Comparison of ENCODE assay signal across 21 cellular contexts in genomic region chr2:33177627-33178026, GRCh38.
DNase-seq lines count a peak whose midpoint lies in the region; ATAC-seq, FAIRE-seq and TF ChIP-seq lines count a peak whose summit lies in the region.
"Had no signal": no experiment of that assay in that cellular context is flagged by ENCODE, and none has a peak within 500 bp of the region (broad histone marks: within the 10 kb centered on the region; RNA-seq: fewer than 3 reads in every experiment).

No MANE protein-coding gene starts in this region.

- no peak overlapping the region for H2AK9ac ChIP-seq in IMR-90 (replicated peaks; ENCODE audit: low read depth, low read length, poor library complexity)

- peak overlapping the region; percentile 34 for H2BK120ac ChIP-seq in IMR-90 (ENCODE audit: low read depth, low read length)

- CTCF ChIA-PET in AG04450 (lab: Charles Lee) (no interaction called here), IMR-90 (lab: Yijun Ruan, JAX) (no interaction called here)

- in situ Hi-C loops in IMR-90 (cut with MboI; ENCODE audit: low sequenced_read_pairs): no loop called here

- H3K36me3 ChIP-seq in IMR-90 (ENCODE audit: control insufficient read depth, insufficient read depth, low read length) (peaks cover 12% of the 10 kb centered on the region), astrocyte (ENCODE audit: insufficient read depth, low read length) (peaks cover 4% of the 10 kb centered on the region), thyroid gland (no peaks in the 10 kb centered on the region), breast epithelium (no peaks in the 10 kb centered on the region)

- H4K8ac ChIP-seq in IMR-90 (ENCODE audit: low read depth in 2 of 2, low read length in 2 of 2): peak overlapping the region in 1 of 2 experiments; percentile 14; a peak in 2 of 4 replicates

- intact Hi-C loops in IMR-90 (cut with micrococcal nuclease): no loop called here
- intact Hi-C loops in thyroid gland (cut with DNase I): no loop called here
- intact Hi-C loops in breast epithelium (cut with DNase I; ENCODE audit: low total_unique reads): no loop called here

- no peaks in the 10 kb centered on the region for H3K27me3 Mint-ChIP-seq in astrocyte (ENCODE audit: low read depth, unreplicated experiment)
- H3K27me3 Mint-ChIP-seq: CD4-positive, alpha-beta memory T cell had no signal

- dilution Hi-C loops in IMR-90 (cut with HindIII; ENCODE audit: low sequenced_read_pairs, unreplicated experiment): no loop called here

- no peak overlapping the region for H2BK20ac ChIP-seq in IMR-90 (ENCODE audit: low read depth, low read length)

- no peaks in the 10 kb centered on the region for H3K4me1 Mint-ChIP-seq in astrocyte (ENCODE audit: low read depth, unreplicated experiment)
- H3K4me1 Mint-ChIP-seq: CD4-positive, alpha-beta memory T cell; GM23338 had no signal

- H2AK5ac ChIP-seq in IMR-90 (ENCODE audit: low read depth, low read length): no peak overlapping the region

- no peak for DNase-seq in AG04450 (ENCODE audit: low read depth, low spot score)
- DNase-seq in IMR-90: peak; percentile 62
- peak; percentile 41 for DNase-seq in astrocyte (ENCODE audit: low read depth)
- DNase-seq in stimulated activated CD4-positive, alpha-beta T cell treated with anti-CD3 and anti-CD28 coated beads, Interleukin-15, amount 100 ng/mL, for 24 hours: no peak
- no peak for DNase-seq in thyroid gland
- DNase-seq in breast epithelium (ENCODE audit: low spot score in 2 of 2): no peak
- DNase-seq: 8988T; ACHN; C1 segment of cervical spinal cord; Calu3; CD4-positive, alpha-beta memory T cell; COR-L47; DMS53; DMS79 treated with DMSO at 0.1 percent for 48 hours; GF-D8; H9; HFFc6 had no signal

- H3K14ac ChIP-seq in IMR-90 (replicated peaks; ENCODE audit: low read depth, low read length): 0 out of 2 replicates have a peak overlapping the region, but pooled peaks have one; percentile 19

- no peak overlapping the region for H2BK15ac ChIP-seq in IMR-90 (ENCODE audit: low read depth, low read length)

- H4K91ac ChIP-seq in IMR-90 (ENCODE audit: insufficient read depth, low read depth, low read length): no peak overlapping the region

- H3K9ac ChIP-seq in IMR-90 (ENCODE audit: low read depth, low read length) (no peak overlapping the region), astrocyte (ENCODE audit: low read length) (no peak overlapping the region)

- H3K36me3 Mint-ChIP-seq in astrocyte (ENCODE audit: low read depth, unreplicated experiment): peaks cover 1% of the 10 kb centered on the region
- H3K36me3 Mint-ChIP-seq: CD4-positive, alpha-beta memory T cell had no signal

- no peak overlapping the region; the same call in 1 of the 2 replicates for H3K23ac ChIP-seq in IMR-90 (ENCODE audit: low read depth, low read length)

- H3K18ac ChIP-seq in IMR-90 (ENCODE audit: low read depth, low read length): peak overlapping the region; percentile 20; the same call in 1 of the 2 replicates

- H3K27ac Mint-ChIP-seq in astrocyte (ENCODE audit: unreplicated experiment): peak overlapping the region; percentile 29
- H3K27ac Mint-ChIP-seq: CD4-positive, alpha-beta memory T cell; GM23338; HFFc6 had no signal

- WGBS in IMR-90 (ENCODE audit: extremely low coverage in 2 of 2, insufficient read length in 1 of 2), 2 experiments: no CpG with 5 or more reads among the region's 1 CpG
- WGBS in thyroid gland, 2 donors: 0 to 100% methylated on average over 1 of the region's 1 CpG

- no peak for TF ChIP-seq RAD21 in IMR-90 (IDR thresholded peaks at IDR 0.05; ENCODE audit: low read length)

- H4K5ac ChIP-seq in IMR-90 (ENCODE audit: low read depth, low read length): peak overlapping the region; percentile 38; the same call in 1 of the 2 replicates

- no peak overlapping the region for H3K56ac ChIP-seq in IMR-90 (ENCODE audit: extremely low read depth, insufficient read depth, low read length)

- BruUV-seq in IMR-90 (replicated peaks; lab: Mats Ljungman, UMichigan): no TSS peak

- no peak for FAIRE-seq in astrocyte (lab: Jason Lieb, UNC)
- FAIRE-seq: A549, GM12891, GM18507 had no signal

- no peak overlapping the region for H3K4me2 ChIP-seq in IMR-90 (ENCODE audit: low read depth, low read length)
- H3K4me2 ChIP-seq in astrocyte (ENCODE audit: low read length): no peak overlapping the region
- H3K4me2 ChIP-seq: A549, GM23338 had no signal

- H3K79me2 ChIP-seq in astrocyte (ENCODE audit: insufficient read depth, low read length): peaks cover 55% of the 10 kb centered on the region

- H2BK5ac ChIP-seq in IMR-90 (ENCODE audit: low read depth, low read length, poor library complexity, severe bottlenecking): peak overlapping the region; percentile 27

- H3K9me1 ChIP-seq in IMR-90 (ENCODE audit: insufficient read depth, low read length): peaks cover 10% of the 10 kb centered on the region

- POLR2A ChIA-PET in AG04450 (lab: Yijun Ruan, JAX): interaction anchor here (1.2 kb wide), 1 partner anchor 34 kb away, joined by 3 read pairs; no protein-coding TSS in a partner anchor
- POLR2A ChIA-PET in IMR-90 (lab: Charles Lee; ENCODE audit: unreplicated experiment): no interaction called here

- no peak for TF ChIP-seq CTCF in AG04450 (IDR thresholded peaks at IDR 0.05; ENCODE audit: low read depth, low read length)
- no peak for TF ChIP-seq CTCF in IMR-90 (conservative IDR thresholded peaks at IDR 0.05; ENCODE audit: low read depth, low read length)
- no peak for TF ChIP-seq CTCF in astrocyte (IDR thresholded peaks at IDR 0.05; ENCODE audit: insufficient read depth, low read depth, low read length)
- TF ChIP-seq CTCF in thyroid gland (IDR thresholded peaks at IDR 0.05): no peak
- TF ChIP-seq CTCF in breast epithelium (IDR thresholded peaks at IDR 0.05): no peak

- H3K9me3 ChIP-seq in AG04450 (ENCODE audit: control insufficient read depth, insufficient read depth, low read length): no peaks in the 10 kb centered on the region; the same call in 1 of the 2 replicates
- H3K9me3 ChIP-seq in IMR-90 (ENCODE audit: control insufficient read depth, insufficient read depth, low read length): no peaks in the 10 kb centered on the region
- no peaks in the 10 kb centered on the region for H3K9me3 ChIP-seq in astrocyte (ENCODE audit: insufficient read depth, low read depth, low read length)
- no peaks in the 10 kb centered on the region for H3K9me3 ChIP-seq in thyroid gland
- H3K9me3 ChIP-seq in breast epithelium: no peaks in the 10 kb centered on the region
- H3K9me3 ChIP-seq: A549 had no signal

- H2AFZ ChIP-seq in IMR-90 (replicated peaks; ENCODE audit: low read length, poor library complexity) (no peak overlapping the region), astrocyte (ENCODE audit: low read depth, low read length) (no peak overlapping the region)
- H2AFZ ChIP-seq: GM23338 had no signal

- peak overlapping the region; percentile 31 for H3K27ac ChIP-seq in AG04450 (ENCODE audit: low read depth, low read length)
- peak overlapping the region; percentile 33; the same call in 1 of the 2 replicates for H3K27ac ChIP-seq in IMR-90 (ENCODE audit: insufficient read depth, low read length)
- H3K27ac ChIP-seq in astrocyte (ENCODE audit: low read depth, low read length): no peak overlapping the region
- no peak overlapping the region for H3K27ac ChIP-seq in thyroid gland
- H3K27ac ChIP-seq in breast epithelium: no peak overlapping the region
- H3K27ac ChIP-seq: A549 had no signal

- peak overlapping the region; percentile 57; the same call in 1 of the 2 replicates for H3K4ac ChIP-seq in IMR-90 (ENCODE audit: low read depth, low read length)

- TF ChIP-seq POLR2A in IMR-90 (IDR thresholded peaks at IDR 0.05; ENCODE audit: low read depth, low read length) (no peak), thyroid gland (IDR thresholded peaks at IDR 0.05) (no peak), breast epithelium (IDR thresholded peaks at IDR 0.05) (no peak)

- H3K79me1 ChIP-seq in IMR-90 (ENCODE audit: low read depth in 1 of 2, low read length in 2 of 2): peaks cover 28 to 53% of the 10 kb centered on the region in 2 experiments

- H3K4me3 ChIP-seq in AG04450 (ENCODE audit: low read depth, low read length) (no peak overlapping the region), IMR-90 (ENCODE audit: insufficient read depth, low read depth, low read length) (no peak overlapping the region), astrocyte (ENCODE audit: insufficient read depth, low read depth, low read length) (no peak overlapping the region), thyroid gland (replicated peaks in 1 of 3) (no peak overlapping the region), breast epithelium (no peak overlapping the region)
- H3K4me3 ChIP-seq: A549, GM23338 had no signal

- no peak overlapping the region for H3K4me3 Mint-ChIP-seq in astrocyte (ENCODE audit: unreplicated experiment)
- H3K4me3 Mint-ChIP-seq: CD4-positive, alpha-beta memory T cell; GM23338; H9; HFFc6 had no signal

- H4K20me1 ChIP-seq in IMR-90 (ENCODE audit: insufficient read depth, low read length) (peaks cover 8% of the 10 kb centered on the region; the same call in 1 of the 2 replicates), astrocyte (ENCODE audit: insufficient read depth, low read length) (peaks cover 18% of the 10 kb centered on the region)

- H3K4me1 ChIP-seq in IMR-90 (ENCODE audit: control insufficient read depth, insufficient read depth, low read length) (peaks cover 11% of the 10 kb centered on the region), astrocyte (ENCODE audit: insufficient read depth, low read length) (no peaks in the 10 kb centered on the region), thyroid gland (no peaks in the 10 kb centered on the region), breast epithelium (no peaks in the 10 kb centered on the region)
- H3K4me1 ChIP-seq: A549 had no signal

- H3K27me3 ChIP-seq in AG04450 (ENCODE audit: control insufficient read depth, insufficient read depth, low read length) (no peaks in the 10 kb centered on the region), IMR-90 (ENCODE audit: control insufficient read depth, insufficient read depth, low read length) (no peaks in the 10 kb centered on the region), astrocyte (ENCODE audit: insufficient read depth, low read length) (no peaks in the 10 kb centered on the region), thyroid gland (no peaks in the 10 kb centered on the region), breast epithelium (no peaks in the 10 kb centered on the region)

- H3K9me3 Mint-ChIP-seq in astrocyte (ENCODE audit: unreplicated experiment): peaks cover under 1% of the 10 kb centered on the region
- H3K9me3 Mint-ChIP-seq: CD4-positive, alpha-beta memory T cell; GM23338; H9; HFFc6 had no signal

- peak; percentile 55 for ATAC-seq in IMR-90 (ENCODE audit: low read depth)
- ATAC-seq: A549, GM23338 had no signal

TF ChIP-seq in IMR-90, 13 proteins besides CTCF, POLR2A, EP300 and RAD21:
- TF ChIP-seq CHD1 (IDR thresholded peaks at IDR 0.05; ENCODE audit: low read depth, low read length) (no peak), CEBPB (IDR thresholded peaks at IDR 0.05; ENCODE audit: low read depth, low read length) (peak; percentile 82)

Comparison
In these comparisons a context has a peak if more than half of its experiments do, and no peak if none do; other contexts are left out.
1. DNase-seq: peak in IMR-90 (single experiment) and astrocyte (single experiment); none in AG04450 (single experiment), stimulated activated CD4-positive, alpha-beta T cell treated with anti-CD3 and anti-CD28 coated beads, Interleukin-15, amount 100 ng/mL, for 24 hours (single experiment), thyroid gland (0 of 2) and breast epithelium (0 of 2).
2. H3K27ac ChIP-seq: peak in AG04450 (single experiment) and IMR-90 (single experiment); none in astrocyte (single experiment), thyroid gland (0 of 3) and breast epithelium (0 of 2).